ENCODE assay signal across 19 cellular contexts in the genomic region with DNA sequence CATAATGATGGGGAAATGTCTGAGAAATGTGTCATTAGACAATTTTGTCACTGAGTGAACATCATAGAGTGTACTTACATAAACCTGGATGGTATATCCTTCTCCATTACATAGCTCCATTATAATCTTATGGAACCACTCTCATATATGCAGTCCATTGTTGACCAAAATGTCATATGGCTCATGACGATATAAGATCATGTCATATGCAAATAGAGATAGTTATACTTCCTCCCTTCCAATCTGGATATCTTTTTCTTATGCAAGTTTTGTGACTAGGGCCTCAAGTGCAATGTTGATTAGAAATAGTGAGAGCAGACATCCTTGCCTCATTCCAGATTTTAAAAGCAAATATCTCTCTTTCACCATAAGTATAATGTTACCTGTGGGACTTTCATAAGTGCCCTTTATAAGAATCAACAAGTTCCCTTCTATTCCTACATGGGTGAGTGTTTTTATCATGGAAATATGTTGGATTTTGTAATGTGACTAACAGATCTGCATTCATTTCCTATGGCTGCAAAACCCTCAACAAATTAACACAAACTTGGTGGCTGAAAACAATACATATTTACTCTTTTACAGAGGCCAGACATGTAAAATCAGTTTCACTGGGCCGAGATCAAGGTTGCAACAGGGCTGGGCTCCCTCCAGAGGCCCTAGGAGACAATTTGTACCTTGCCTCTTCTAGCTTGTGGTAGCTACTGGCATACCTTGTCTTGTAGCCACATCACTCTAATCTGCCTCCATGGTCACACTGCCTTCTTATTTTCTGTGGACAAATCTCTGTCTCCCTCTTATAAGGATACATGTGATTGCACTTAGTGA. TPM values are rescaled to one million over a fixed set of nuclear protein-coding genes. Genes with fewer than 3 reads are reported as not detected.
"Had no signal": no experiment of that assay in that cellular context is flagged by ENCODE, and none has a peak within 500 bp of the region (broad histone marks: within the 10 kb centered on the region; RNA-seq: fewer than 3 reads in every experiment).

No MANE protein-coding gene starts in this region.

- H3K4me1 ChIP-seq: body of pancreas, right atrium auricular region, transverse colon had no signal

- H3K4me3 ChIP-seq: body of pancreas, right atrium auricular region, skin epidermis, transverse colon had no signal

- H3K9me3 Mint-ChIP-seq: activated naive CD8-positive, alpha-beta T cell treated with anti-CD3 and anti-CD28 coated beads for 36 hours had no signal

- H3K9me3 ChIP-seq: body of pancreas, right atrium auricular region, transverse colon had no signal

- DNase-seq: activated CD4-positive, alpha-beta T cell treated with anti-CD3 and anti-CD28 coated beads, Interleukin-2, amount 50 U/mL, for 1 hour; activated CD8-positive, alpha-beta memory T cell treated with anti-CD3 and anti-CD28 coated beads for 24 hours; activated gamma-delta T cell treated with Interleukin-2 at 50 U/mL for 16 hours; activated naive CD8-positive, alpha-beta T cell treated with anti-CD3 and anti-CD28 coated beads for 36 hours; amygdala; body of pancreas; cortex of kidney; effector CD8-positive, alpha-beta T cell; foreskin fibroblast; kidney glomerular epithelial cell; occipital lobe; stimulated activated CD4-positive, alpha-beta T cell treated with anti-CD3 and anti-CD28 coated beads, Interleukin-4, amount 100 ng/mL, for 24 hours; stimulated activated naive CD4-positive, alpha-beta T cell treated with Interleukin-2 at 50 U/mL for 16 hours; transverse colon had no signal

- ATAC-seq: activated CD4-positive, CD25-positive, alpha-beta regulatory T cell treated with anti-CD3 and anti-CD28 coated beads, Interleukin-2, amount 50 U/mL, for 24 hours; body of pancreas had no signal

- H3K27me3 Mint-ChIP-seq: progenitor cell of endocrine pancreas had no signal

- H3K4me3 Mint-ChIP-seq: activated naive CD8-positive, alpha-beta T cell treated with anti-CD3 and anti-CD28 coated beads for 36 hours; nephron had no signal

- H3K27ac Mint-ChIP-seq: activated naive CD8-positive, alpha-beta T cell treated with anti-CD3 and anti-CD28 coated beads for 36 hours; nephron; progenitor cell of endocrine pancreas had no signal

- H3K27me3 ChIP-seq: body of pancreas, right atrium auricular region, transverse colon had no signal

- H3K36me3 ChIP-seq: right atrium auricular region, transverse colon had no signal

- H3K36me3 Mint-ChIP-seq: activated naive CD8-positive, alpha-beta T cell treated with anti-CD3 and anti-CD28 coated beads for 36 hours had no signal

- H3K27ac ChIP-seq: body of pancreas, right atrium auricular region, skin epidermis, transverse colon had no signal

- H3K4me1 Mint-ChIP-seq: nephron had no signal

RNA-seq across cellular contexts. Expression of gene SULT1C4, which starts 21.6 kb away (rescaled TPM):
- total RNA-seq: activated naive CD8-positive, alpha-beta T cell treated with anti-CD3 and anti-CD28 coated beads for 36 hours had no signal
